Comparison of ENCODE assay signal across 9 cellular contexts in the genomic region with DNA sequence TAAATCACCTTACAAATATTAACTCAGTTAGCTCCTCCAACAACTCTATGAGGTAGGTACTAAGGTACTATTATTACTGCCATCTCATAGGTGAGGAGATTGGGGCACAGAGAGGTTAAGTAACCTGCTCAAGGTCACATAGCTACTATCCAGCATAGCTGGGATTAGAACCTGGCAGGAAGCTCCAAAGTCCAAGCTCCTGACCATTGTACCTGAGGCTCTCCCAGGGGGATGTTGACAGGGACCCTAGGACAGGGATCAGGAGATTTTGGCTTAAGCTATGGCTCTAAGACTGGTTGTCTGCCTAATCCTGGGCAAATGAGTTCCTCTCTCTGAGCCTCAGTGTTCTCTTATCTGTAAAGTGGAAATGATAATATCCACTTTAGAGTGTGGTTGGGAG. TPM values are rescaled to one million over a fixed set of nuclear protein-coding genes. Genes with fewer than 3 reads are reported as not detected.
"Had no signal": no experiment of that assay in that cellular context is flagged by ENCODE, and none has a peak within 500 bp of the region (broad histone marks: within the 10 kb centered on the region; RNA-seq: fewer than 3 reads in every experiment).

No MANE protein-coding gene starts in this region.

- H3K36me3 ChIP-seq: HAP-1 had no signal

- H3K36me3 Mint-ChIP-seq: IgD-negative memory B cell had no signal

- H3K9me3 ChIP-seq: HAP-1 had no signal

- H3K4me1 ChIP-seq: HAP-1 had no signal

- H3K27ac Mint-ChIP-seq: HFFc6, IgD-negative memory B cell had no signal

- ATAC-seq: HCT116 had no signal

- H3K4me3 ChIP-seq: GM23248, HAP-1 had no signal

- H3K9ac ChIP-seq: GM23248 had no signal

- DNase-seq: GM23248, GOT3, H7, HFFc6, KG1 had no signal

- H3K4me1 Mint-ChIP-seq: IgD-negative memory B cell had no signal

- H3K4me3 Mint-ChIP-seq: HFFc6, IgD-negative memory B cell had no signal

- H3K27ac ChIP-seq: GM23248 had no signal

- H2AFZ ChIP-seq: GM23248 had no signal

- H3K9me3 Mint-ChIP-seq: HFFc6, IgD-negative memory B cell had no signal

RNA-seq across cellular contexts. Expression of gene HNF4A, which starts 59.3 kb away (rescaled TPM):
- total RNA-seq: GM23248, H4, HFFc6 had no signal
- polyA plus RNA-seq: GM23248, IgD-negative memory B cell had no signal
